In genomic region chr1:206106328-206107167, GRCh38 we compare ENCODE assay signal across 9 cellular contexts. TPM values are rescaled to one million over a fixed set of nuclear protein-coding genes. Genes with fewer than 3 reads are reported as not detected.
DNase-seq lines count a peak whose midpoint lies in the region; ATAC-seq and TF ChIP-seq lines count a peak whose summit lies in the region.
"Had no signal": no experiment of that assay in that cellular context is flagged by ENCODE, and none has a peak within 500 bp of the region (broad histone marks: within the 10 kb centered on the region; RNA-seq: fewer than 3 reads in every experiment).

No MANE protein-coding gene starts in this region.

- DNase-seq in Caco-2 (peak; percentile 74 to 80), NCI-H2196 (lab: John Stamatoyannopoulos, UW; ENCODE audit: unreplicated experiment) (peak; percentile 82), mammary epithelial cell (peak; percentile 72), kidney epithelial cell (ENCODE audit: low read depth) (peak; percentile 50)
- peak; percentile 83 to 84 for DNase-seq in stimulated activated CD4-positive, alpha-beta T cell treated with anti-CD3 and anti-CD28 coated beads, Interleukin-2, amount 100 ng/mL, for 24 hours

- POLR2A ChIA-PET in Caco-2 (lab: Charles Lee): no interaction called here

- no peaks in the 10 kb centered on the region for H3K4me1 ChIP-seq in Caco-2
- peaks cover 11% of the 10 kb centered on the region for H3K4me1 ChIP-seq in mammary epithelial cell (ENCODE audit: insufficient read depth, low read length)

- H3K27ac Mint-ChIP-seq in Caco-2 (ENCODE audit: unreplicated experiment): no peak overlapping the region

- H3K27me3 Mint-ChIP-seq in Caco-2 (ENCODE audit: insufficient read depth, unreplicated experiment): peaks cover 4% of the 10 kb centered on the region

- in situ Hi-C loops in mammary epithelial cell (cut with MboI; ENCODE audit: low sequenced_read_pairs in 2 of 2): loop anchor here (5.0 to 25.0 kb wide), 4 partner anchors 124 to 319 kb away; partner anchors contain the start of gene RAB29 (in 1 of the 2)

- H3K79me2 ChIP-seq in mammary epithelial cell (ENCODE audit: insufficient read depth, low read length): no peaks in the 10 kb centered on the region

- no peaks in the 10 kb centered on the region for H3K9me3 ChIP-seq in Caco-2
- H3K9me3 ChIP-seq in mammary epithelial cell (replicated peaks; ENCODE audit: insufficient read depth, low read length): no peaks in the 10 kb centered on the region

- H3K4me3 Mint-ChIP-seq in Caco-2 (ENCODE audit: unreplicated experiment): no peak overlapping the region

- no peaks in the 10 kb centered on the region for H3K9me3 Mint-ChIP-seq in Caco-2 (ENCODE audit: unreplicated experiment)

- peak; percentile 87 to 88 for TF ChIP-seq CTCF in Caco-2 (IDR thresholded peaks at IDR 0.05; ENCODE audit: insufficient read depth in 1 of 2, low read depth in 1 of 2, low read length in 1 of 2, severe bottlenecking in 1 of 2, unreplicated experiment in 1 of 2)
- peak; percentile 78 for TF ChIP-seq CTCF in WI38 (IDR thresholded peaks at IDR 0.05; ENCODE audit: low read depth, low read length)
- TF ChIP-seq CTCF in mammary epithelial cell (conservative IDR thresholded peaks at IDR 0.05 in 1 of 2, IDR thresholded peaks at IDR 0.05 in 1 of 2; ENCODE audit: extremely low read depth in 1 of 2, insufficient read depth in 1 of 2, low read depth in 1 of 2, low read length in 2 of 2): peak; percentile 90 to 96
- peak; percentile 87 for TF ChIP-seq CTCF in kidney epithelial cell (IDR thresholded peaks at IDR 0.05; ENCODE audit: insufficient read depth, low read length, poor library complexity, severe bottlenecking)

- peak overlapping the region; percentile 28 for H3K4me2 ChIP-seq in mammary epithelial cell (ENCODE audit: insufficient read depth, low read depth, low read length)

- H2AFZ ChIP-seq in mammary epithelial cell (ENCODE audit: low read depth, low read length): peak overlapping the region; percentile 75

- ATAC-seq in HG02588 (IDR thresholded peaks at IDR 0.05; ENCODE audit: unreplicated experiment) (peak; percentile 63), GM21515 (IDR thresholded peaks at IDR 0.05; ENCODE audit: unreplicated experiment) (no peak)

- H3K36me3 Mint-ChIP-seq in Caco-2 (ENCODE audit: insufficient read depth, unreplicated experiment): no peaks in the 10 kb centered on the region

- no peaks in the 10 kb centered on the region for H3K4me1 Mint-ChIP-seq in Caco-2 (ENCODE audit: low read depth, unreplicated experiment)

- CTCF ChIA-PET in Caco-2 (lab: Charles Lee) (interaction anchor here (0.6 to 3.6 kb wide), 20 partner anchors 8 to 363 kb away, joined by 3 to 87 read pairs (median 4); partner anchors contain the start of genes AVPR1B and RAB7B), mammary epithelial cell (lab: Charles Lee; ENCODE audit: low non-redundant PET) (interaction anchor here (0.6 to 1.4 kb wide), 4 partner anchors 76 to 290 kb away, joined by 3 to 11 read pairs (median 4); no protein-coding TSS in a partner anchor)

- H4K20me1 ChIP-seq in mammary epithelial cell (ENCODE audit: insufficient read depth, low read length): no peaks in the 10 kb centered on the region

- BruUV-seq in Caco-2 (replicated peaks; lab: Mats Ljungman, UMichigan): no TSS peak
- BruUV-seq in mammary epithelial cell (replicated peaks; lab: Mats Ljungman, UMichigan): no TSS peak

- dilution Hi-C loops in mammary epithelial cell (cut with HindIII; ENCODE audit: low sequenced_read_pairs): loop anchor here (25.0 kb wide), 1 partner anchor 194 kb away; no protein-coding TSS in a partner anchor

- H3K4me3 ChIP-seq in Caco-2 (ENCODE audit: low read depth, low read length): no peak overlapping the region
- H3K4me3 ChIP-seq in WI38 (ENCODE audit: low read depth, low read length): no peak overlapping the region
- H3K4me3 ChIP-seq in mammary epithelial cell (replicated peaks in 1 of 3; ENCODE audit: insufficient read depth in 1 of 3, low read depth in 2 of 3, low read length in 3 of 3): no peak overlapping the region
- no peak overlapping the region for H3K4me3 ChIP-seq in kidney epithelial cell (ENCODE audit: low read depth, low read length)

- no peaks in the 10 kb centered on the region for H3K36me3 ChIP-seq in Caco-2 (ENCODE audit: control insufficient read depth, insufficient read depth, low read length)
- no peaks in the 10 kb centered on the region for H3K36me3 ChIP-seq in mammary epithelial cell (ENCODE audit: insufficient read depth, low read length)
- H3K36me3 ChIP-seq in kidney epithelial cell (ENCODE audit: control insufficient read depth, insufficient read depth, low read length): no peaks in the 10 kb centered on the region

- H3K27me3 ChIP-seq in Caco-2 (replicated peaks; ENCODE audit: control insufficient read depth, insufficient read depth, low read length): no peaks in the 10 kb centered on the region
- H3K27me3 ChIP-seq in mammary epithelial cell (ENCODE audit: insufficient read depth, low read length): no peaks in the 10 kb centered on the region
- peaks cover 7% of the 10 kb centered on the region for H3K27me3 ChIP-seq in kidney epithelial cell (ENCODE audit: control insufficient read depth, insufficient read depth, low read length)

- intact Hi-C loops in Caco-2 (cut with micrococcal nuclease; ENCODE audit: unreplicated experiment): loop anchor here (1.0 kb wide), 4 partner anchors 76 to 315 kb away; no protein-coding TSS in a partner anchor
- intact Hi-C loops in mammary epithelial cell (cut with micrococcal nuclease): loop anchor here (1.0 to 5.0 kb wide), 6 partner anchors 76 to 329 kb away; partner anchors contain the start of gene RAB29

- H3K9ac ChIP-seq in mammary epithelial cell (ENCODE audit: insufficient read depth, low read length): no peak overlapping the region

- WGBS in mammary epithelial cell (ENCODE audit: low coverage, missing lambda C conversion rate): 37% methylated on average over 8 of the region's 8 CpGs

- H3K27ac ChIP-seq in mammary epithelial cell (ENCODE audit: insufficient read depth, low read depth, low read length): no peak overlapping the region

RNA-seq across cellular contexts. Expression of gene AVPR1B, which starts 10.6 kb away (rescaled TPM):
- total RNA-seq in Caco-2 (2022): not detected in 2 replicates
- not detected for total RNA-seq in mammary epithelial cell
- not detected for polyA plus RNA-seq in mammary epithelial cell
- not detected for polyA minus RNA-seq in mammary epithelial cell
- not detected in 2 replicates for total RNA-seq in kidney epithelial cell
- total RNA-seq: activated CD8-positive, alpha-beta memory T cell treated with anti-CD3 and anti-CD28 coated beads for 36 hours had no signal

RNA-seq across cellular contexts. Expression of gene RHEX, which starts 53.6 kb away (rescaled TPM):
- total RNA-seq in Caco-2 (2022): not detected in 2 replicates
- not detected for total RNA-seq in mammary epithelial cell
- not detected for polyA plus RNA-seq in mammary epithelial cell
- polyA minus RNA-seq in mammary epithelial cell: not detected
- 0.42 and 0.82 TPM in 2 replicates for total RNA-seq in kidney epithelial cell
- total RNA-seq: activated CD8-positive, alpha-beta memory T cell treated with anti-CD3 and anti-CD28 coated beads for 36 hours had no signal
